In genomic region chr5:155839251-155840037, GRCh38 we compare ENCODE assay signal across 12 cellular contexts.
DNase-seq lines count a peak whose midpoint lies in the region; ATAC-seq and TF ChIP-seq lines count a peak whose summit lies in the region.
"Had no signal": no experiment of that assay in that cellular context is flagged by ENCODE, and none has a peak within 500 bp of the region (broad histone marks: within the 10 kb centered on the region; RNA-seq: fewer than 3 reads in every experiment).

No MANE protein-coding gene starts in this region.

- H3K4me1 ChIP-seq in mammary epithelial cell (ENCODE audit: insufficient read depth, low read length): no peaks in the 10 kb centered on the region

- TF ChIP-seq CTCF in WERI-Rb-1 (IDR thresholded peaks at IDR 0.05; ENCODE audit: low read depth, low read length) (no peak), mammary epithelial cell (conservative IDR thresholded peaks at IDR 0.05 in 1 of 2, IDR thresholded peaks at IDR 0.05 in 1 of 2; ENCODE audit: extremely low read depth in 1 of 2, insufficient read depth in 1 of 2, low read depth in 1 of 2, low read length in 2 of 2) (no peak)

- no peak overlapping the region for H3K4me2 ChIP-seq in mammary epithelial cell (ENCODE audit: insufficient read depth, low read depth, low read length)

- H4K20me1 ChIP-seq in mammary epithelial cell (ENCODE audit: insufficient read depth, low read length): no peaks in the 10 kb centered on the region

- H3K27me3 ChIP-seq in WERI-Rb-1 (ENCODE audit: insufficient read depth, low read depth, severe bottlenecking): no peaks in the 10 kb centered on the region
- no peaks in the 10 kb centered on the region for H3K27me3 ChIP-seq in mammary epithelial cell (ENCODE audit: insufficient read depth, low read length)

- H3K9me3 ChIP-seq in WERI-Rb-1 (ENCODE audit: severe bottlenecking): no peaks in the 10 kb centered on the region
- peaks cover 4% of the 10 kb centered on the region for H3K9me3 ChIP-seq in mammary epithelial cell (replicated peaks; ENCODE audit: insufficient read depth, low read length)

- intact Hi-C loops in left colon (cut with DNase I, micrococcal nuclease) (no loop called here), mammary epithelial cell (cut with micrococcal nuclease) (no loop called here)

- H3K9ac ChIP-seq in mammary epithelial cell (ENCODE audit: insufficient read depth, low read length): no peak overlapping the region

- H3K27ac ChIP-seq in WERI-Rb-1: peak overlapping the region; percentile 74
- no peak overlapping the region for H3K27ac ChIP-seq in mammary epithelial cell (ENCODE audit: insufficient read depth, low read depth, low read length)
- H3K27ac ChIP-seq: 22Rv1 had no signal

- dilution Hi-C loops in mammary epithelial cell (cut with HindIII; ENCODE audit: low sequenced_read_pairs): no loop called here

- 65% methylated on average over 5 of the region's 5 CpGs for WGBS in mammary epithelial cell (ENCODE audit: low coverage, missing lambda C conversion rate)

- H2AFZ ChIP-seq in mammary epithelial cell (ENCODE audit: low read depth, low read length): no peak overlapping the region

- BruUV-seq in mammary epithelial cell (replicated peaks; lab: Mats Ljungman, UMichigan): no TSS peak

- in situ Hi-C loops in mammary epithelial cell (cut with MboI; ENCODE audit: low sequenced_read_pairs in 2 of 2): no loop called here

- CTCF ChIA-PET in mammary epithelial cell (lab: Charles Lee; ENCODE audit: low non-redundant PET): no interaction called here

- no peaks in the 10 kb centered on the region for H3K79me2 ChIP-seq in mammary epithelial cell (ENCODE audit: insufficient read depth, low read length)

- ATAC-seq in left colon: no peak

- H3K4me3 ChIP-seq in WERI-Rb-1 (ENCODE audit: low read depth, low read length) (no peak overlapping the region), skeletal muscle cell (ENCODE audit: low read depth, low read length) (no peak overlapping the region), mammary epithelial cell (replicated peaks in 1 of 3; ENCODE audit: insufficient read depth in 1 of 3, low read depth in 2 of 3, low read length in 3 of 3) (no peak overlapping the region)

- DNase-seq in NCI-H1417 (lab: John Stamatoyannopoulos, UW) (peak in 2 of 3 experiments; percentile 11 to 15), NCI-H1417 treated with DMSO at 0.1 percent for 48 hours (lab: John Stamatoyannopoulos, UW) (no peak), NCI-H2081 (lab: John Stamatoyannopoulos, UW) (peak; percentile 56 to 73), WERI-Rb-1 (peak; percentile 73), skeletal muscle cell (ENCODE audit: low read depth) (peak; percentile 9), left colon (no peak), mammary epithelial cell (no peak), foreskin melanocyte (no peak)
- DNase-seq: central memory CD4-positive, alpha-beta T cell; glutamatergic neuron; NCI-H524 treated with DMSO at 0.1 percent for 48 hours had no signal

- H3K36me3 ChIP-seq in WERI-Rb-1 (no peaks in the 10 kb centered on the region), mammary epithelial cell (ENCODE audit: insufficient read depth, low read length) (no peaks in the 10 kb centered on the region)

Comparison
In these comparisons a context has a peak if more than half of its experiments do, and no peak if none do; other contexts are left out.
1. DNase-seq: peak in NCI-H1417 (2 of 3), NCI-H2081 (2 of 2), WERI-Rb-1 (single experiment) and skeletal muscle cell (single experiment); none in NCI-H1417 treated with DMSO at 0.1 percent for 48 hours (single experiment), left colon (0 of 2), mammary epithelial cell (single experiment) and foreskin melanocyte (single experiment).